ENCODE assay signal across 1 cellular context in the genomic region with DNA sequence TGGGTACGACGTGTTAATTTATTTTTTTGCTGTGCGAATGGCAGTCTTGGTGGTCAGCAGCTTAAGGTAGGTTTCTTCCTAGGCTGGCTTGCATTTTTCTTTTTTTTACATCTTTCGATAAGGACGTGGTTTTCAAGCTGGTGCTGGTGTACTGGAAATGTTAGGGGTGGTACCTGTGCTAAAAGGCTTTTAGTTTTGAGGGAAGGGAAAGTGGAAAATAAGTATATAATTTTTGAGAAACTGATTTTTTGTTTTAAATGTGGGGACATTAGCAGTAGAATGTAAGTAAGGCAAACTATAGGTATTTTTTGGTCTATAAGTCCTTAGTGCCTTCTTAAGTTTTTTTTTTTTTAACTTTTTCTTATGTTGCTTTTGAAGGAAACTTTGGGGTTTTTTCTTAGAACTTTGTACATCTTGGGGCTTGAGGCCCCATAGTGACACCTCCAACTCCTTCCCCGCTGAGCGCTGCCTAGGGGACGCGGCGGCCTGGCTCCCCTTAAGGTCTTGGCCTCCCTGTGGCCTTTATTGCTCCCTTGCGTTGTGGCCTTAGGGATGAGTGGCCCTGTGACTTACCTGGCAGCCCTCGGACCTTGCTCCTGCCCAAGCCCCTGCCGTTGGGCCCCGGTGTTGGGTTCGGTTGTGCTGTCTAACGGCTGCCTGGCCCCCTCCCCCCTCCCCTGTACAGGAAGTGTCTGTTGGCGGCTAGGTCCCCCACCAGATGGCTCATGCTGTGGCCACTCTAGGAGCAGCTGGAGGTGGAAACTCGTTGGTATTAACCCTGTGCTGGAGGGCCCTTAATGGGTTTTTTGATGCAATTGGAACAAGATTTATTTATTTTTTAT.
A peak's percentile ranks its signal among the peaks of the same experiment; 100 is the strongest.
TF ChIP-seq lines count a peak whose summit lies in the region.

No MANE protein-coding gene starts in this region.

TF ChIP-seq in GM12878, 131 proteins besides CTCF, POLR2A, EP300 and RAD21 (continued from another document and continues in another):
- TF ChIP-seq MLLT1 (IDR thresholded peaks at IDR 0.05), result peak; percentile 84
- peak; percentile 34; the same call in 1 of the 2 replicates for TF ChIP-seq MEF2A (IDR thresholded peaks at IDR 0.05; ENCODE audit: insufficient read depth, low read depth, low read length)
- 0 out of 2 replicates have a peak, but pooled peaks have one; percentile 49 for TF ChIP-seq ZNF217 (IDR thresholded peaks at IDR 0.05)
- peak; percentile 61; the same call in 1 of the 2 replicates for TF ChIP-seq ZBED1 (IDR thresholded peaks at IDR 0.05; ENCODE audit: borderline replicate concordance)
- peak; percentile 59; the same call in 1 of the 2 replicates for TF ChIP-seq NR2F1 (conservative IDR thresholded peaks at IDR 0.05)
- 0 out of 4 replicates have a peak, but pooled peaks of 1 of the 2 experiments have one; percentile 46 for TF ChIP-seq SRF (IDR thresholded peaks at IDR 0.05; ENCODE audit: low read depth in 2 of 2, low read length in 2 of 2)
- TF ChIP-seq ZBTB11 (CRISPR knock-in tag; IDR thresholded peaks at IDR 0.05), result peak; percentile 47
- TF ChIP-seq ZNF207 (IDR thresholded peaks at IDR 0.05; ENCODE audit: borderline replicate concordance), result 0 out of 2 replicates have a peak, but pooled peaks have one; percentile 69
- TF ChIP-seq TARDBP (IDR thresholded peaks at IDR 0.05; ENCODE audit: borderline replicate concordance), result peak; percentile 91
- TF ChIP-seq NFYA (IDR thresholded peaks at IDR 0.05; ENCODE audit: borderline replicate concordance, low read depth, low read length), result no peak
- peak; percentile 48; the same call in 1 of the 2 replicates for TF ChIP-seq TCF7 (IDR thresholded peaks at IDR 0.05; ENCODE audit: borderline replicate concordance)
- TF ChIP-seq ZNF384 (IDR thresholded peaks at IDR 0.05; ENCODE audit: borderline replicate concordance, low read depth, low read length), result 0 out of 2 replicates have a peak, but pooled peaks have one; percentile 2
- TF ChIP-seq RELA (IDR thresholded peaks at IDR 0.05; ENCODE audit: borderline replicate concordance, partially characterized antibody), result peak; percentile 72
- TF ChIP-seq ATF2 (IDR thresholded peaks at IDR 0.05; ENCODE audit: low read length), result 0 out of 2 replicates have a peak, but pooled peaks have one; percentile 33
- 0 out of 4 replicates have a peak, but pooled peaks of 1 of the 2 experiments have one; percentile 15 for TF ChIP-seq ETV6 (conservative IDR thresholded peaks at IDR 0.05 in 1 of 2, IDR thresholded peaks at IDR 0.05 in 1 of 2; ENCODE audit: borderline replicate concordance in 1 of 2, low read depth in 1 of 2)
- TF ChIP-seq, protein P1, sequence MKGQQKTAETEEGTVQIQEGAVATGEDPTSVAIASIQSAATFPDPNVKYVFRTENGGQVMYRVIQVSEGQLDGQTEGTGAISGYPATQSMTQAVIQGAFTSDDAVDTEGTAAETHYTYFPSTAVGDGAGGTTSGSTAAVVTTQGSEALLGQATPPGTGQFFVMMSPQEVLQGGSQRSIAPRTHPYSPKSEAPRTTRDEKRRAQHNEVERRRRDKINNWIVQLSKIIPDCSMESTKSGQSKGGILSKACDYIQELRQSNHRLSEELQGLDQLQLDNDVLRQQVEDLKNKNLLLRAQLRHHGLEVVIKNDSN (IDR thresholded peaks at IDR 0.05; ENCODE audit: borderline replicate concordance, extremely low read length, insufficient read depth, low read depth, low read length), result no peak
- TF ChIP-seq EZH2 (IDR thresholded peaks at IDR 0.05; ENCODE audit: borderline replicate concordance, control insufficient read depth, low read depth, low read length), result no peak
- TF ChIP-seq MXI1 (IDR thresholded peaks at IDR 0.05; ENCODE audit: low read depth, low read length), result no peak; the same call in none of the 2 replicates
- TF ChIP-seq PML (IDR thresholded peaks at IDR 0.05; ENCODE audit: low read length), result peak; percentile 95
- TF ChIP-seq ZNF274 (IDR thresholded peaks at IDR 0.05; ENCODE audit: insufficient read depth, insufficient read length), result no peak
- peak; percentile 56; the same call in 1 of the 2 replicates for TF ChIP-seq ATF7 (IDR thresholded peaks at IDR 0.05; ENCODE audit: low read depth)
- TF ChIP-seq ZNF24 (IDR thresholded peaks at IDR 0.05), result 0 out of 2 replicates have a peak, but pooled peaks have one; percentile 21
- TF ChIP-seq PRDM15 (CRISPR knock-in tag; IDR thresholded peaks at IDR 0.05), result no peak
- TF ChIP-seq NR2C2 (IDR thresholded peaks at IDR 0.05; ENCODE audit: borderline replicate concordance, control insufficient read depth, insufficient read length, low read depth), result no peak
- TF ChIP-seq IKZF1 (conservative IDR thresholded peaks at IDR 0.05), result peak; percentile 74
- TF ChIP-seq, protein P2, sequence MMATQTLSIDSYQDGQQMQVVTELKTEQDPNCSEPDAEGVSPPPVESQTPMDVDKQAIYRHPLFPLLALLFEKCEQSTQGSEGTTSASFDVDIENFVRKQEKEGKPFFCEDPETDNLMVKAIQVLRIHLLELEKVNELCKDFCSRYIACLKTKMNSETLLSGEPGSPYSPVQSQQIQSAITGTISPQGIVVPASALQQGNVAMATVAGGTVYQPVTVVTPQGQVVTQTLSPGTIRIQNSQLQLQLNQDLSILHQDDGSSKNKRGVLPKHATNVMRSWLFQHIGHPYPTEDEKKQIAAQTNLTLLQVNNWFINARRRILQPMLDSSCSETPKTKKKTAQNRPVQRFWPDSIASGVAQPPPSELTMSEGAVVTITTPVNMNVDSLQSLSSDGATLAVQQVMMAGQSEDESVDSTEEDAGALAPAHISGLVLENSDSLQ (IDR thresholded peaks at IDR 0.05), result no peak
- TF ChIP-seq CEBPB (IDR thresholded peaks at IDR 0.05; ENCODE audit: borderline replicate concordance in 1 of 2, low read depth in 2 of 2, low read length in 2 of 2), result no peak
- no peak for TF ChIP-seq ASH2L (IDR thresholded peaks at IDR 0.05; ENCODE audit: borderline replicate concordance, low read depth)
- TF ChIP-seq TCF12 (IDR thresholded peaks at IDR 0.05; ENCODE audit: low read depth, low read length), result peak; percentile 95
- TF ChIP-seq CBX5 (IDR thresholded peaks at IDR 0.05; ENCODE audit: low read depth), result peak; percentile 85
- peak; percentile 66 for TF ChIP-seq KLF5 (IDR thresholded peaks at IDR 0.05; ENCODE audit: partially characterized antibody)
- peak; percentile 75; the same call in 1 of the 2 replicates for TF ChIP-seq SMARCA5 (IDR thresholded peaks at IDR 0.05)
- no peak for TF ChIP-seq ZZZ3 (IDR thresholded peaks at IDR 0.05; ENCODE audit: control insufficient read depth, insufficient read length, low read depth)
- TF ChIP-seq FOXM1 (IDR thresholded peaks at IDR 0.05; ENCODE audit: low read depth, low read length), result peak; percentile 54; the same call in 1 of the 2 replicates
- TF ChIP-seq MYC (IDR thresholded peaks at IDR 0.05; ENCODE audit: insufficient read depth, insufficient read length, insufficient replicate concordance, low read length, severe bottlenecking), result no peak
- TF ChIP-seq BACH1 (IDR thresholded peaks at IDR 0.05; ENCODE audit: borderline replicate concordance), result peak; percentile 90; the same call in 1 of the 2 replicates
- no peak for TF ChIP-seq SUPT20H (IDR thresholded peaks at IDR 0.05; ENCODE audit: borderline replicate concordance, control insufficient read depth, low read depth, low read length)
- TF ChIP-seq FOXK2 (IDR thresholded peaks at IDR 0.05), result peak; percentile 13; the same call in 1 of the 2 replicates
- TF ChIP-seq SREBF2 (IDR thresholded peaks at IDR 0.05; ENCODE audit: low read length), result no peak
- peak; percentile 58 for TF ChIP-seq PBX3 (IDR thresholded peaks at IDR 0.05; ENCODE audit: insufficient replicate concordance, low read depth, low read length)
- TF ChIP-seq STAT3 (IDR thresholded peaks at IDR 0.05; ENCODE audit: low read depth, low read length), result no peak
- 0 out of 2 replicates have a peak, but pooled peaks have one; percentile 49 for TF ChIP-seq ZSCAN29 (IDR thresholded peaks at IDR 0.05)
